ENCODE assay signal across 3 cellular contexts in genomic region chr18:9788860-9789259, GRCh38.
A peak's percentile ranks its signal among the peaks of the same experiment; 100 is the strongest.
TF ChIP-seq lines count a peak whose summit lies in the region.

No MANE protein-coding gene starts in this region.

TF ChIP-seq in SK-N-SH treated with all-trans-retinoic acid at 6 μM for 48 hours, 23 proteins besides CTCF, POLR2A, EP300 and RAD21:
- TF ChIP-seq POU6F1 (CRISPR knock-in tag; IDR thresholded peaks at IDR 0.05; ENCODE audit: borderline replicate concordance, low read depth) (no peak), ZNF8 (CRISPR knock-in tag; IDR thresholded peaks at IDR 0.05) (peak; percentile 76)

TF ChIP-seq in SK-N-SH, 30 proteins besides CTCF, POLR2A, EP300 and RAD21 (continued from another document):
- TF ChIP-seq MEF2A (IDR thresholded peaks at IDR 0.05; ENCODE audit: borderline replicate concordance, low read depth), result no peak
- TF ChIP-seq NRF1 (IDR thresholded peaks at IDR 0.05; ENCODE audit: low read depth, low read length), result no peak
- no peak for TF ChIP-seq SIN3A (IDR thresholded peaks at IDR 0.05; ENCODE audit: borderline replicate concordance, low read depth, low read length)
- no peak for TF ChIP-seq FOXM1 (IDR thresholded peaks at IDR 0.05; ENCODE audit: low read depth)
- no peak for TF ChIP-seq FOSL2 (IDR thresholded peaks at IDR 0.05; ENCODE audit: borderline replicate concordance, low read depth)
- TF ChIP-seq RCOR1 (IDR thresholded peaks at IDR 0.05; ENCODE audit: low read length), result no peak
- TF ChIP-seq EZH2phosphoT487 (IDR thresholded peaks at IDR 0.05; ENCODE audit: borderline replicate concordance, low read depth), result no peak
- TF ChIP-seq CHD2 (IDR thresholded peaks at IDR 0.05; ENCODE audit: low read length, partially characterized antibody), result no peak
- no peak for TF ChIP-seq GATA2 (CRISPR knock-in tag; IDR thresholded peaks at IDR 0.05)
- TF ChIP-seq TCF12 (IDR thresholded peaks at IDR 0.05), result no peak
- no peak for TF ChIP-seq NFIC (IDR thresholded peaks at IDR 0.05; ENCODE audit: borderline replicate concordance)
- no peak for TF ChIP-seq MXI1 (IDR thresholded peaks at IDR 0.05; ENCODE audit: low read depth, low read length)
- no peak for TF ChIP-seq RFX5 (IDR thresholded peaks at IDR 0.05; ENCODE audit: low read length)
- TF ChIP-seq YY1 (IDR thresholded peaks at IDR 0.05; ENCODE audit: low read depth), result no peak
- no peak for TF ChIP-seq GABPA (IDR thresholded peaks at IDR 0.05; ENCODE audit: low read depth)

TF ChIP-seq in K562, 482 proteins besides CTCF, POLR2A, EP300 and RAD21 (continued from another document):
- TF ChIP-seq ZNF551 (CRISPR knock-in tag; IDR thresholded peaks at IDR 0.05), result no peak
- peak in 1 of 2 experiments; percentile 30; a peak in 1 of 4 replicates for TF ChIP-seq KDM1A (IDR thresholded peaks at IDR 0.05)
- TF ChIP-seq ZNF695 (CRISPR knock-in tag; IDR thresholded peaks at IDR 0.05), result no peak
- no peak for TF ChIP-seq RBM14 (IDR thresholded peaks at IDR 0.05; ENCODE audit: borderline replicate concordance, insufficient read depth, low read depth, low read length)
- no peak for TF ChIP-seq MTA1 (IDR thresholded peaks at IDR 0.05; ENCODE audit: borderline replicate concordance)
- no peak for TF ChIP-seq SMC3 (conservative IDR thresholded peaks at IDR 0.05; ENCODE audit: insufficient read depth, low read depth, low read length)
- peak; percentile 62 for TF ChIP-seq RBM25 (IDR thresholded peaks at IDR 0.05; ENCODE audit: low read depth, low read length, severe bottlenecking)
- no peak for TF ChIP-seq ZNF224 (CRISPR knock-in tag; IDR thresholded peaks at IDR 0.05)
- no peak for TF ChIP-seq USF1 (CRISPR knock-in tag; IDR thresholded peaks at IDR 0.05)
- TF ChIP-seq ZNF146 (CRISPR knock-in tag; IDR thresholded peaks at IDR 0.05; ENCODE audit: unreplicated experiment), result peak; percentile 86
- no peak for TF ChIP-seq MXD1 (CRISPR knock-in tag; IDR thresholded peaks at IDR 0.05; ENCODE audit: borderline replicate concordance, poor library complexity, severe bottlenecking)
- no peak for TF ChIP-seq TCF7L2 (IDR thresholded peaks at IDR 0.05; ENCODE audit: low read depth, low read length)
- TF ChIP-seq SNAPC5 (CRISPR knock-in tag; IDR thresholded peaks at IDR 0.05), result no peak
- no peak for TF ChIP-seq KAT8 (IDR thresholded peaks at IDR 0.05; ENCODE audit: low read depth)
- peak; percentile 44; the same call in 1 of the 2 replicates for TF ChIP-seq BCOR (IDR thresholded peaks at IDR 0.05)
- TF ChIP-seq THAP7 (CRISPR knock-in tag; IDR thresholded peaks at IDR 0.05), result no peak
- no peak for TF ChIP-seq ZBTB17 (CRISPR knock-in tag; IDR thresholded peaks at IDR 0.05)
- TF ChIP-seq CLOCK (CRISPR knock-in tag; IDR thresholded peaks at IDR 0.05; ENCODE audit: borderline replicate concordance), result no peak
- no peak for TF ChIP-seq CREB1 (IDR thresholded peaks at IDR 0.05)
- no peak for TF ChIP-seq CREB1 (CRISPR knock-in tag; IDR thresholded peaks at IDR 0.05)
- no peak for TF ChIP-seq SIN3B (IDR thresholded peaks at IDR 0.05; ENCODE audit: low read depth)
- TF ChIP-seq THAP12 (CRISPR knock-in tag; IDR thresholded peaks at IDR 0.05), result no peak
